1 cellular context compared by ENCODE assay signal in genomic region chr15:70200003-70200410, GRCh38.
TF ChIP-seq lines count a peak whose summit lies in the region.

No MANE protein-coding gene starts in this region.

TF ChIP-seq in HepG2, 621 proteins besides CTCF, POLR2A, EP300 and RAD21:
- TF ChIP-seq ZNF768 (CRISPR knock-in tag; IDR thresholded peaks at IDR 0.05): peak; percentile 92
- TF ChIP-seq NONO (IDR thresholded peaks at IDR 0.05): no peak
- TF ChIP-seq NONO (CRISPR knock-in tag; conservative IDR thresholded peaks at IDR 0.05): no peak
- TF ChIP-seq ZMYM3 (CRISPR knock-in tag; IDR thresholded peaks at IDR 0.05): 0 out of 2 replicates have a peak, but pooled peaks have one; percentile 15
